ENCODE assay signal across 8 cellular contexts in genomic region chr3:30681276-30682211, GRCh38.
DNase-seq lines count a peak whose midpoint lies in the region; ATAC-seq, FAIRE-seq and TF ChIP-seq lines count a peak whose summit lies in the region.

No MANE protein-coding gene starts in this region.

- H3K36me3 ChIP-seq in mammary epithelial cell (ENCODE audit: insufficient read depth, low read length) (peaks cover 64% of the 10 kb centered on the region), mucosa of descending colon (ENCODE audit: low read depth) (no peaks in the 10 kb centered on the region), aorta (ENCODE audit: control insufficient read depth in 1 of 2, insufficient read depth in 2 of 2, low read length in 1 of 2) (peaks cover 6 to 7% of the 10 kb centered on the region in 2 donors), small intestine (ENCODE audit: control insufficient read depth in 2 of 2, insufficient read depth in 2 of 2, low read length in 2 of 2) (peaks cover 4 to 13% of the 10 kb centered on the region in 2 donors)

- H3K4me3 ChIP-seq in mammary epithelial cell (replicated peaks in 1 of 3; ENCODE audit: insufficient read depth in 1 of 3, low read depth in 2 of 3, low read length in 3 of 3), result no peak overlapping the region
- no peak overlapping the region for H3K4me3 ChIP-seq in mucosa of descending colon
- no peak overlapping the region for H3K4me3 ChIP-seq in aorta (ENCODE audit: low read length in 2 of 2)
- H3K4me3 ChIP-seq in small intestine (ENCODE audit: low read depth in 1 of 2, low read length in 2 of 2), result no peak overlapping the region

- dilution Hi-C loops in mammary epithelial cell (cut with HindIII; ENCODE audit: low sequenced_read_pairs), result no loop called here

- CTCF ChIA-PET in MCF 10A (lab: Yijun Ruan, JAX), result interaction anchor here (1.0 to 1.2 kb wide), 2 partner anchors 11 to 483 kb away, joined by 3 to 7 read pairs; no protein-coding TSS in a partner anchor
- CTCF ChIA-PET in mammary epithelial cell (lab: Charles Lee; ENCODE audit: low non-redundant PET), result no interaction called here

- DNase-seq in MCF 10A (ENCODE audit: unreplicated experiment) (peak; percentile 12), mammary epithelial cell (no peak), dermis blood vessel endothelial cell (peak; percentile 97), mucosa of descending colon (peak in 2 of 3 donors; percentile 38 to 44), aorta (peak; percentile 53 to 78), small intestine (no peak)

- peaks cover 43% of the 10 kb centered on the region for H3K4me1 Mint-ChIP-seq in MCF 10A (ENCODE audit: insufficient read depth, unreplicated experiment)

- no peak for FAIRE-seq in small intestine (lab: Jason Lieb, UNC)

- H3K27me3 ChIP-seq in mammary epithelial cell (ENCODE audit: insufficient read depth, low read length), result no peaks in the 10 kb centered on the region
- H3K27me3 ChIP-seq in aorta (ENCODE audit: control insufficient read depth in 1 of 2, insufficient read depth in 2 of 2, low read length in 1 of 2), result no peaks in the 10 kb centered on the region
- no peaks in the 10 kb centered on the region for H3K27me3 ChIP-seq in small intestine (ENCODE audit: control insufficient read depth in 2 of 2, insufficient read depth in 2 of 2, low read length in 2 of 2)

- 79% methylated on average over 16 of the region's 16 CpGs for WGBS in mammary epithelial cell (ENCODE audit: low coverage, missing lambda C conversion rate)
- WGBS in aorta, 2 donors, result 72 to 78% methylated on average over 16 of the region's 16 CpGs
- 56 to 85% (median 79%) methylated on average over 16 of the region's 16 CpGs for WGBS in small intestine, 3 donors

- H2AFZ ChIP-seq in mammary epithelial cell (ENCODE audit: low read depth, low read length), result no peak overlapping the region

- H3K4me1 ChIP-seq in mammary epithelial cell (ENCODE audit: insufficient read depth, low read length) (peaks cover 15% of the 10 kb centered on the region), mucosa of descending colon (ENCODE audit: low read depth) (peaks cover 4% of the 10 kb centered on the region), aorta (ENCODE audit: control insufficient read depth in 1 of 2, insufficient read depth in 2 of 2, low read length in 2 of 2) (peaks cover 9 to 13% of the 10 kb centered on the region in 2 donors), small intestine (ENCODE audit: control insufficient read depth in 2 of 2, insufficient read depth in 1 of 2, low read depth in 1 of 2, low read length in 1 of 2) (peaks cover 0 to 3% of the 10 kb centered on the region in 2 donors)

- ATAC-seq in mucosa of descending colon, result peak; percentile 44
- ATAC-seq in aorta (ENCODE audit: low FRiP score), result peak; percentile 67
- ATAC-seq in HG03460 (IDR thresholded peaks at IDR 0.05; ENCODE audit: unreplicated experiment), result no peak
- ATAC-seq in GM18858 (IDR thresholded peaks at IDR 0.05; ENCODE audit: unreplicated experiment), result no peak

- BruUV-seq in MCF 10A (replicated peaks; lab: Mats Ljungman, UMichigan) (no TSS peak), mammary epithelial cell (replicated peaks; lab: Mats Ljungman, UMichigan) (no TSS peak)

- peak overlapping the region; percentile 87 for H3K27ac Mint-ChIP-seq in MCF 10A (ENCODE audit: low read depth, unreplicated experiment)

- H3K36me3 Mint-ChIP-seq in MCF 10A (ENCODE audit: insufficient read depth, unreplicated experiment), result peaks cover 98% of the 10 kb centered on the region

- POLR2A ChIA-PET in MCF 10A (lab: Yijun Ruan, JAX), result interaction anchor here (0.5 to 1.7 kb wide), 3 partner anchors 12 to 1070 kb away, joined by 3 to 6 read pairs (median 3); no protein-coding TSS in a partner anchor

- intact Hi-C loops in MCF 10A (cut with micrococcal nuclease), result no loop called here
- intact Hi-C loops in mammary epithelial cell (cut with micrococcal nuclease), result no loop called here
- intact Hi-C loops in mucosa of descending colon (cut with DNase I, micrococcal nuclease), result no loop called here
- intact Hi-C loops in aorta (cut with DNase I), result no loop called here

- no peak overlapping the region for H3K9ac ChIP-seq in mammary epithelial cell (ENCODE audit: insufficient read depth, low read length)

- peaks cover 3% of the 10 kb centered on the region for H4K20me1 ChIP-seq in mammary epithelial cell (ENCODE audit: insufficient read depth, low read length)

- TF ChIP-seq CTCF in MCF 10A (IDR thresholded peaks at IDR 0.05; ENCODE audit: unreplicated experiment), result no peak
- no peak for TF ChIP-seq CTCF in mammary epithelial cell (conservative IDR thresholded peaks at IDR 0.05 in 1 of 2, IDR thresholded peaks at IDR 0.05 in 1 of 2; ENCODE audit: extremely low read depth in 1 of 2, insufficient read depth in 1 of 2, low read depth in 1 of 2, low read length in 2 of 2)
- no peak for TF ChIP-seq CTCF in mucosa of descending colon (IDR thresholded peaks at IDR 0.05)

- in situ Hi-C loops in mammary epithelial cell (cut with MboI; ENCODE audit: low sequenced_read_pairs in 2 of 2), result loop anchor here in 1 of 2 donors (25.0 kb wide), 1 partner anchor 569 kb away; no protein-coding TSS in a partner anchor

- H3K9me3 ChIP-seq in mammary epithelial cell (replicated peaks; ENCODE audit: insufficient read depth, low read length), result no peaks in the 10 kb centered on the region
- H3K9me3 ChIP-seq in mucosa of descending colon, result no peaks in the 10 kb centered on the region
- H3K9me3 ChIP-seq in aorta (ENCODE audit: control insufficient read depth, low read length), result no peaks in the 10 kb centered on the region
- no peaks in the 10 kb centered on the region for H3K9me3 ChIP-seq in small intestine (ENCODE audit: control insufficient read depth, low read depth)

- H3K4me3 Mint-ChIP-seq in MCF 10A (ENCODE audit: unreplicated experiment), result no peak overlapping the region

- H3K79me2 ChIP-seq in mammary epithelial cell (ENCODE audit: insufficient read depth, low read length), result peaks cover 96% of the 10 kb centered on the region

- H3K27ac ChIP-seq in mammary epithelial cell (ENCODE audit: insufficient read depth, low read depth, low read length) (no peak overlapping the region), aorta (ENCODE audit: low read depth in 1 of 2, low read length in 2 of 2) (peak overlapping the region in 1 of 2 donors; percentile 64), small intestine (ENCODE audit: low read depth in 1 of 2, low read length in 1 of 2) (peak overlapping the region in 1 of 2 donors; percentile 69)

- no peaks in the 10 kb centered on the region for H3K27me3 Mint-ChIP-seq in MCF 10A (ENCODE audit: insufficient read depth, unreplicated experiment)

- H3K9me3 Mint-ChIP-seq in MCF 10A (ENCODE audit: unreplicated experiment), result no peaks in the 10 kb centered on the region

- H3K4me2 ChIP-seq in mammary epithelial cell (ENCODE audit: insufficient read depth, low read depth, low read length), result no peak overlapping the region

Comparison
In these comparisons a context has a peak if more than half of its experiments do, and no peak if none do; other contexts are left out.
1. DNase-seq: peak in MCF 10A (single experiment), dermis blood vessel endothelial cell (single experiment), mucosa of descending colon (2 of 3) and aorta (2 of 2); none in mammary epithelial cell (single experiment) and small intestine (single experiment).
2. ATAC-seq: peak in mucosa of descending colon (single experiment) and aorta (single experiment); none in HG03460 (single experiment) and GM18858 (single experiment).